In genomic region chr11:49171613-49172012, GRCh38 we compare ENCODE assay signal across 10 cellular contexts. TPM values are rescaled to one million over a fixed set of nuclear protein-coding genes. Genes with fewer than 3 reads are reported as not detected.
DNase-seq lines count a peak whose midpoint lies in the region; FAIRE-seq and TF ChIP-seq lines count a peak whose summit lies in the region.
"Not testable (repeated sequence)": the region's sequence is repeated elsewhere in the genome, so short reads cannot be mapped to it uniquely, and the experiment has no call there.
"Had no signal": no experiment of that assay in that cellular context is flagged by ENCODE, and none has a peak within 500 bp of the region (broad histone marks: within the 10 kb centered on the region; RNA-seq: fewer than 3 reads in every experiment).

No MANE protein-coding gene starts in this region.

- peak overlapping the region; percentile 96 for H3K27ac ChIP-seq in caudate nucleus (ENCODE audit: low read depth, low read length)

- TF ChIP-seq POLR2A in GM12891 (IDR thresholded peaks at IDR 0.05; ENCODE audit: low read depth, low read length), result not testable (repeated sequence)

- DNase-seq in Ammon's horn (ENCODE audit: low spot score), result peak; percentile 56
- not testable (repeated sequence) for DNase-seq in GM12891 (ENCODE audit: insufficient read length, low spot score)
- peak in 7 of 61 donors; percentile 3 to 46 (median 16) for DNase-seq in caudate nucleus (lab: John Stamatoyannopoulos, UW)
- DNase-seq in globus pallidus (ENCODE audit: low spot score), result peak; percentile 82
- peak; percentile 78 for DNase-seq in left kidney (ENCODE audit: low read depth, low spot score)
- peak; percentile 94 for DNase-seq in pons (ENCODE audit: low spot score)
- DNase-seq in superior temporal gyrus (ENCODE audit: extremely low spot score), result peak; percentile 83

- peak; percentile 5 for FAIRE-seq in GM12891 (lab: Jason Lieb, UNC)

RNA-seq across cellular contexts. Expression of gene FOLH1, which starts 36.8 kb away (rescaled TPM):
- not detected for polyA plus RNA-seq in GM12891 (2012; ENCODE audit: low read depth, missing spikeins)
- polyA plus RNA-seq: BJ; CD4-positive, CD25-positive, alpha-beta regulatory T cell; GM12878 had no signal
